Comparison of ENCODE assay signal across 8 cellular contexts in genomic region chr10:72364239-72364777, GRCh38. TPM values are rescaled to one million over a fixed set of nuclear protein-coding genes. Genes with fewer than 3 reads are reported as not detected.
DNase-seq lines count a peak whose midpoint lies in the region; ATAC-seq and TF ChIP-seq lines count a peak whose summit lies in the region.

No MANE protein-coding gene starts in this region.

- H3K4me3 Mint-ChIP-seq in naive B cell: peak overlapping the region in 7 of 8 donors; percentile 9 to 89 (median 69)

- peaks cover 0 to 18% of the 10 kb centered on the region in 2 donors for H3K36me3 Mint-ChIP-seq in naive B cell

- H3K27ac Mint-ChIP-seq in naive B cell: peak overlapping the region in 5 of 6 donors; percentile 44 to 84 (median 69)

- peak; percentile 94 for ATAC-seq in GM21423 (IDR thresholded peaks at IDR 0.05; ENCODE audit: unreplicated experiment)
- peak; percentile 100 for ATAC-seq in naive B cell (ENCODE audit: low read depth in 2 of 2)

- DNase-seq in D341Med (ENCODE audit: low spot score) (peak; percentile 82), KG1 (lab: John Stamatoyannopoulos, UW) (peak; percentile 79), OCI-M1 (lab: John Stamatoyannopoulos, UW) (peak; percentile 96), activated T-cell treated with anti-CD3 and anti-CD28 coated beads for 24 hours (ENCODE audit: low read depth) (peak; percentile 77), erythroblast (lab: John Stamatoyannopoulos, UW) (peak; percentile 87 to 90), naive B cell (peak; percentile 82)
- DNase-seq in stimulated activated CD8-positive, alpha-beta memory T cell treated with anti-CD3 and anti-CD28 coated beads, Interleukin-7, amount 100 ng/mL, for 4 hours (ENCODE audit: low read depth in 2 of 2): peak; percentile 66 to 70

- TF ChIP-seq POLR2A in erythroblast (IDR thresholded peaks at IDR 0.05; ENCODE audit: low read length): no peak

- H3K9me3 Mint-ChIP-seq in naive B cell: no peaks in the 10 kb centered on the region

- peaks cover 11 to 17% (median 15%) of the 10 kb centered on the region in 3 donors for H3K4me1 Mint-ChIP-seq in naive B cell

- H3K27me3 Mint-ChIP-seq in naive B cell: no peaks in the 10 kb centered on the region

RNA-seq across cellular contexts. Expression of gene DNAJB12, which starts 9.6 kb away (rescaled TPM):
- polyA plus RNA-seq in naive B cell (ENCODE audit: low read depth in 6 of 6): 10 to 100 TPM; 15.7 to 28.4 (median 18.6) TPM

Comparison
In these comparisons a context has a peak if more than half of its experiments do, and no peak if none do; other contexts are left out.
1. Peak in every context shown above with its lines: DNase-seq and ATAC-seq.